25 cellular contexts compared by ENCODE assay signal in genomic region chr1:63867429-63868176, GRCh38.
A peak's percentile ranks its signal among the peaks of the same experiment; 100 is the strongest.
DNase-seq lines count a peak whose midpoint lies in the region; ATAC-seq and TF ChIP-seq lines count a peak whose summit lies in the region.
"Had no signal": no experiment of that assay in that cellular context is flagged by ENCODE, and none has a peak within 500 bp of the region (broad histone marks: within the 10 kb centered on the region; RNA-seq: fewer than 3 reads in every experiment).

No MANE protein-coding gene starts in this region.

- H3K9me2 ChIP-seq in GM23338 (ENCODE audit: insufficient read depth), result peaks cover 6% of the 10 kb centered on the region; the same call in 1 of the 2 replicates

- H3K9me3 Mint-ChIP-seq in GM23338, result no peaks in the 10 kb centered on the region
- no peaks in the 10 kb centered on the region for H3K9me3 Mint-ChIP-seq in nephron progenitor cell
- H3K9me3 Mint-ChIP-seq in stimulated activated naive CD8-positive, alpha-beta T cell treated with anti-CD3 and anti-CD28 coated beads, Interleukin-15, amount 100 ng/mL, for 72 hours, result no peaks in the 10 kb centered on the region
- H3K9me3 Mint-ChIP-seq: activated CD4-positive, alpha-beta memory T cell treated with anti-CD3 and anti-CD28 coated beads, Interleukin-2, amount 10 ng/mL, durations not matched to agents 7 days and 5 days; naive B cell; T-cell had no signal

- H3K4me1 ChIP-seq in GM23338 (ENCODE audit: insufficient read depth), result peaks cover 57% of the 10 kb centered on the region
- H3K4me1 ChIP-seq in Panc1 (ENCODE audit: control insufficient read depth, insufficient read depth, low read length), result peaks cover 59% of the 10 kb centered on the region
- H3K4me1 ChIP-seq in tibial nerve, result peaks cover 0 to 31% (median 0%) of the 10 kb centered on the region in 4 donors
- H3K4me1 ChIP-seq in adrenal gland (replicated peaks in 1 of 2), result no peaks in the 10 kb centered on the region
- H3K4me1 ChIP-seq: Caco-2 had no signal

- peak overlapping the region; percentile 47; the same call in 1 of the 2 replicates for H3K27ac Mint-ChIP-seq in GM23338
- H3K27ac Mint-ChIP-seq in nephron progenitor cell, result peak overlapping the region; percentile 15
- H3K27ac Mint-ChIP-seq in stimulated activated naive CD8-positive, alpha-beta T cell treated with anti-CD3 and anti-CD28 coated beads, Interleukin-15, amount 100 ng/mL, for 72 hours, result no peak overlapping the region
- H3K27ac Mint-ChIP-seq: activated CD4-positive, alpha-beta memory T cell treated with anti-CD3 and anti-CD28 coated beads, Interleukin-2, amount 10 ng/mL, durations not matched to agents 7 days and 5 days; activated naive CD8-positive, alpha-beta T cell; T-cell had no signal

- H3K4me1 Mint-ChIP-seq in GM23338 (peaks cover 66% of the 10 kb centered on the region), nephron progenitor cell (peaks cover 63% of the 10 kb centered on the region)
- no peaks in the 10 kb centered on the region for H3K4me1 Mint-ChIP-seq in stimulated activated naive CD8-positive, alpha-beta T cell treated with anti-CD3 and anti-CD28 coated beads, Interleukin-15, amount 100 ng/mL, for 72 hours
- H3K4me1 Mint-ChIP-seq: activated CD4-positive, alpha-beta memory T cell treated with anti-CD3 and anti-CD28 coated beads, Interleukin-2, amount 10 ng/mL, durations not matched to agents 7 days and 5 days; naive B cell; T-cell had no signal

- 81 to 83% methylated on average over 14 of the region's 14 CpGs for WGBS in tibial nerve, 2 donors
- WGBS in adrenal gland, 4 donors, result 79 to 87% (median 86%) methylated on average over 14 of the region's 14 CpGs

- CTCF ChIA-PET in Panc1 (lab: Charles Lee), result no interaction called here

- H3K27ac ChIP-seq in GM23338 (ENCODE audit: low read depth) (0 out of 2 replicates have a peak overlapping the region, but pooled peaks have one; percentile 3), Panc1 (ENCODE audit: low read length) (peak overlapping the region; percentile 40), tibial nerve (no peak overlapping the region), adrenal gland (no peak overlapping the region)
- H3K27ac ChIP-seq: BLaER1 treated with 17β-estradiol and CSF1 and Interleukin-3, amounts not matched to agents 10 nM and 100 nM; KMS-11; testis had no signal

- TF ChIP-seq CTCF in GM23338 (conservative IDR thresholded peaks at IDR 0.05; ENCODE audit: low read depth in 2 of 2) (no peak), Panc1 (IDR thresholded peaks at IDR 0.05) (no peak), epithelial cell of esophagus (IDR thresholded peaks at IDR 0.05; ENCODE audit: insufficient read depth, low read depth, low read length, missing control alignments) (no peak), nephron progenitor cell (IDR thresholded peaks at IDR 0.05) (no peak), tibial nerve (IDR thresholded peaks at IDR 0.05) (no peak), adrenal gland (IDR thresholded peaks at IDR 0.05) (no peak)

- intact Hi-C loops in Panc1 (cut with micrococcal nuclease; ENCODE audit: unreplicated experiment), result loop anchor here (10.0 kb wide), 1 partner anchor 93 kb away; the partner anchor contains the start of gene ROR1
- intact Hi-C loops in adrenal gland (cut with DNase I), result no loop called here

- no peaks in the 10 kb centered on the region for H3F3A ChIP-seq in GM23338 (replicated peaks; ENCODE audit: low read depth)

- BruUV-seq in Panc1 (replicated peaks; lab: Mats Ljungman, UMichigan), result no TSS peak

- TF ChIP-seq POLR2A in tibial nerve (IDR thresholded peaks at IDR 0.05) (no peak), adrenal gland (IDR thresholded peaks at IDR 0.05) (no peak)

- in situ Hi-C loops in Panc1 (cut with HindIII; ENCODE audit: low pct_unique_long_range_greater_than_20kb, low sequenced_read_pairs), result no loop called here

- H3K27me3 Mint-ChIP-seq in GM23338 (ENCODE audit: insufficient read depth, low read depth, poor library complexity), result no peaks in the 10 kb centered on the region
- no peaks in the 10 kb centered on the region for H3K27me3 Mint-ChIP-seq in nephron progenitor cell (ENCODE audit: low read depth, poor library complexity)
- H3K27me3 Mint-ChIP-seq in stimulated activated naive CD8-positive, alpha-beta T cell treated with anti-CD3 and anti-CD28 coated beads, Interleukin-15, amount 100 ng/mL, for 72 hours, result no peaks in the 10 kb centered on the region

- TF ChIP-seq EP300 in tibial nerve (IDR thresholded peaks at IDR 0.05), result no peak

- H3K36me3 Mint-ChIP-seq in GM23338 (ENCODE audit: low read depth) (no peaks in the 10 kb centered on the region; the same call in 2 of the 3 replicates), nephron progenitor cell (ENCODE audit: low read depth) (no peaks in the 10 kb centered on the region)
- H3K36me3 Mint-ChIP-seq: activated naive CD8-positive, alpha-beta T cell; naive B cell; T-cell had no signal

- H4K20me1 ChIP-seq in GM23338 (replicated peaks; ENCODE audit: insufficient read depth), result peaks cover 11% of the 10 kb centered on the region
- H4K20me1 ChIP-seq: BLaER1 treated with 17β-estradiol and CSF1 and Interleukin-3, amounts not matched to agents 10 nM and 100 nM had no signal

- H3K9me3 ChIP-seq in Panc1 (ENCODE audit: control insufficient read depth, insufficient read depth, low read depth, low read length), result no peaks in the 10 kb centered on the region
- H3K9me3 ChIP-seq in tibial nerve, result no peaks in the 10 kb centered on the region
- H3K9me3 ChIP-seq in adrenal gland (replicated peaks in 1 of 3), result no peaks in the 10 kb centered on the region
- H3K9me3 ChIP-seq: BLaER1 treated with 17β-estradiol and CSF1 and Interleukin-3, amounts not matched to agents 10 nM and 100 nM; Caco-2; testis had no signal

- H3K4me2 ChIP-seq in GM23338, result no peak overlapping the region
- H3K4me2 ChIP-seq: BLaER1 treated with 17β-estradiol and CSF1 and Interleukin-3, amounts not matched to agents 10 nM and 100 nM; KMS-11 had no signal

- H3K27me3 ChIP-seq in GM23338 (ENCODE audit: insufficient read depth), result no peaks in the 10 kb centered on the region
- H3K27me3 ChIP-seq in Panc1 (ENCODE audit: control insufficient read depth, insufficient read depth, low read length), result no peaks in the 10 kb centered on the region
- no peaks in the 10 kb centered on the region for H3K27me3 ChIP-seq in tibial nerve
- H3K27me3 ChIP-seq in adrenal gland, result no peaks in the 10 kb centered on the region
- H3K27me3 ChIP-seq: BLaER1 treated with 17β-estradiol and CSF1 and Interleukin-3, amounts not matched to agents 10 nM and 100 nM; testis had no signal

- H2AFZ ChIP-seq in GM23338, result no peak overlapping the region

- peak; percentile 19 for ATAC-seq in GM23338
- no peak; the same call in 1 of the 2 replicates for ATAC-seq in Panc1
- no peak for ATAC-seq in GM19452 (IDR thresholded peaks at IDR 0.05; ENCODE audit: unreplicated experiment)
- no peak for ATAC-seq in stimulated activated naive CD8-positive, alpha-beta T cell treated with anti-CD3 and anti-CD28 coated beads, Interleukin-15, amount 100 ng/mL, for 72 hours
- ATAC-seq: T-cell had no signal

- no peak overlapping the region for H3K4me3 Mint-ChIP-seq in GM23338
- H3K4me3 Mint-ChIP-seq in nephron progenitor cell, result no peak overlapping the region
- H3K4me3 Mint-ChIP-seq in stimulated activated naive CD8-positive, alpha-beta T cell treated with anti-CD3 and anti-CD28 coated beads, Interleukin-15, amount 100 ng/mL, for 72 hours, result no peak overlapping the region
- H3K4me3 Mint-ChIP-seq: activated CD4-positive, alpha-beta memory T cell treated with anti-CD3 and anti-CD28 coated beads, Interleukin-2, amount 10 ng/mL, durations not matched to agents 7 days and 5 days; activated naive CD8-positive, alpha-beta T cell; T-cell had no signal

- POLR2A ChIA-PET in Panc1 (lab: Charles Lee), result interaction anchor here (0.7 kb wide), 1 partner anchor 147 kb away, joined by 3 read pairs; no protein-coding TSS in a partner anchor

- H3K79me2 ChIP-seq in GM23338 (replicated peaks; ENCODE audit: insufficient read depth), result peaks cover 100% of the 10 kb centered on the region

- H3K4me3 ChIP-seq in GM23338, result no peak overlapping the region
- H3K4me3 ChIP-seq in Panc1 (ENCODE audit: low read depth in 2 of 2, low read length in 2 of 2), result no peak overlapping the region
- H3K4me3 ChIP-seq in epithelial cell of esophagus (ENCODE audit: low read length), result no peak overlapping the region
- H3K4me3 ChIP-seq in tibial nerve, result no peak overlapping the region
- H3K4me3 ChIP-seq in adrenal gland, result no peak overlapping the region
- H3K4me3 ChIP-seq: BLaER1 treated with 17β-estradiol and CSF1 and Interleukin-3, amounts not matched to agents 10 nM and 100 nM; testis had no signal

- no peak for DNase-seq in GM23338 (ENCODE audit: low spot score)
- DNase-seq in Panc1 (ENCODE audit: low read depth, low spot score), result no peak
- DNase-seq in epithelial cell of esophagus (ENCODE audit: low read depth), result peak; percentile 27
- no peak for DNase-seq in nephron progenitor cell
- no peak for DNase-seq in tibial nerve (ENCODE audit: low spot score in 2 of 2)
- DNase-seq in adrenal gland, result no peak
- no peak for DNase-seq in stimulated activated naive CD8-positive, alpha-beta T cell treated with anti-CD3 and anti-CD28 coated beads, Interleukin-15, amount 100 ng/mL, for 72 hours
- DNase-seq: activated CD4-positive, alpha-beta memory T cell treated with anti-CD3 and anti-CD28 coated beads, Interleukin-2, amount 10 ng/mL, durations not matched to agents 7 days and 5 days; activated CD4-positive, CD25-positive, alpha-beta regulatory T cell treated with anti-CD3 and anti-CD28 coated beads, Interleukin-2, amount 50 U/mL, for 72 hours; Caco-2; effector CD8-positive, alpha-beta T cell; naive B cell; NCI-H1436 treated with DMSO at 0.1 percent for 48 hours; NCI-H446 treated with DMSO at 0.1 percent for 48 hours; retina; SIG-M5; stimulated activated CD4-positive, alpha-beta T cell treated with anti-CD3 and anti-CD28 coated beads, Interleukin-12 subunit alpha, Interleukin-12 subunit beta, amount 100 ng/mL, for 4 hours; stimulated activated CD4-positive, alpha-beta T cell treated with anti-CD3 and anti-CD28 coated beads, Interleukin-4, amount 100 ng/mL, for 4 hours; stimulated activated naive CD4-positive, alpha-beta T cell; T-cell; testis had no signal

- H3K36me3 ChIP-seq in GM23338 (ENCODE audit: insufficient read depth) (no peaks in the 10 kb centered on the region), Panc1 (ENCODE audit: control insufficient read depth, insufficient read depth, low read length) (no peaks in the 10 kb centered on the region), tibial nerve (no peaks in the 10 kb centered on the region), adrenal gland (replicated peaks in 1 of 2) (no peaks in the 10 kb centered on the region)
- H3K36me3 ChIP-seq: BLaER1 treated with 17β-estradiol and CSF1 and Interleukin-3, amounts not matched to agents 10 nM and 100 nM had no signal

TF ChIP-seq in GM23338, 12 proteins besides CTCF, POLR2A, EP300 and RAD21 (continues in another document):
- TF ChIP-seq NANOG (IDR thresholded peaks at IDR 0.05; ENCODE audit: borderline replicate concordance), result no peak
- TF ChIP-seq EZH2phosphoT487 (IDR thresholded peaks at IDR 0.05; ENCODE audit: unreplicated experiment), result no peak
- TF ChIP-seq ZNF331 (CRISPR knock-in tag; IDR thresholded peaks at IDR 0.05; ENCODE audit: low read depth), result no peak
- no peak for TF ChIP-seq CREB1 (CRISPR knock-in tag; IDR thresholded peaks at IDR 0.05; ENCODE audit: low read depth)
- no peak for TF ChIP-seq ZNF114 (CRISPR knock-in tag; IDR thresholded peaks at IDR 0.05)

Comparison
In these comparisons a context has a peak if more than half of its experiments do, and no peak if none do; other contexts are left out.
1. H3K27ac ChIP-seq: peak in GM23338 (single experiment) and Panc1 (single experiment); none in tibial nerve (0 of 4) and adrenal gland (0 of 5).
2. H3K27ac Mint-ChIP-seq: peak in GM23338 (single experiment) and nephron progenitor cell (single experiment); none in stimulated activated naive CD8-positive, alpha-beta T cell treated with anti-CD3 and anti-CD28 coated beads, Interleukin-15, amount 100 ng/mL, for 72 hours (0 of 2).